8 cellular contexts compared by ENCODE assay signal in the genomic region with DNA sequence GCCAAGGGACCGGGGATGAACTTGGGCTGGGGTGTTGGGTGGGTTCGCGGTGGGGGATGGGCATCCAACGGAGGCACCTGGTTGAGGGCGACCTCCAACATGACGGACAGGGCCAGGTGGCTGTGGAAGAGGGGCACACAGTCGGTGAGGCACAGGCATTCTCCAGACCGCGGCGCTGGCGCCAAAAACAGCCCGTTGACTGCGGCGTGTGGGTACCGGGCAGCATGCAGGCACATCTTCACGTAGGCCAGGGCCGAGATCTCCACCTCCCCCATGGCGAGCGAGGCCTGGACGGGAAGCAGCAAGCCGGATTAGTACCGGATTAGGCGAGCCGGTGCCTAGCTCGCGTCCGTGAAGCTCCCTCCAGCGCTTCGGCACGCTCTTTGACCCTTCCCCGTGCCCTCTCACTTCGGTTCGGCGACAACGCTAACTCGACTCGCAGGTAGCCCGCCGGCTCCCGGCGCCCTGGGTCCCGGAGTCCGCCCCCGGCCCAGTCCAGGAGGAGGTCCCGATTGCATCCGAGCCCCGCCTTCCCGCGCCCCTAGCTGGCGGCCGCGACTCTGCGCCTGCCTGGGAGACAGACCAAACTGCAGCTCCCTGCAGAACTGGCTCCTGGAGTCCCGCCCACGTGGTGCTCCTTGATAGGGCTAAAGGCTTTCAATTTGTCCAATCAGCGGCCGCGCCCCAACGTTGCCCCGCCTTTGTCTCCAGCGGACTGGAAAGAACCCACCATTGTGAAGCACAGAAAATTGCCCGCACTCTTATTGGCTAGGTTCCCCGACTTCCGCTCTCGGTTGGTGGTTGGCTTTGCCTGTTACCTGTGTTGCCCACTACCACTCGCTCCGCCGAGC. TPM values are rescaled to one million over a fixed set of nuclear protein-coding genes. Genes with fewer than 3 reads are reported as not detected.
DNase-seq lines count a peak whose midpoint lies in the region; ATAC-seq and TF ChIP-seq lines count a peak whose summit lies in the region.

A gene with protein sequence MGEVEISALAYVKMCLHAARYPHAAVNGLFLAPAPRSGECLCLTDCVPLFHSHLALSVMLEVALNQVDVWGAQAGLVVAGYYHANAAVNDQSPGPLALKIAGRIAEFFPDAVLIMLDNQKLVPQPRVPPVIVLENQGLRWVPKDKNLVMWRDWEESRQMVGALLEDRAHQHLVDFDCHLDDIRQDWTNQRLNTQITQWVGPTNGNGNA (minus strand): TSS at position 562 of the 851 bp plus-strand sequence. CDS start 287 bp downstream, at position 275.

- peaks cover 23% of the 10 kb centered on the region for H3K36me3 ChIP-seq in BJ (ENCODE audit: control insufficient read depth, insufficient read depth, low read length)
- peaks cover 2% of the 10 kb centered on the region for H3K36me3 ChIP-seq in kidney epithelial cell (ENCODE audit: control insufficient read depth, insufficient read depth, low read length)

- H3K4me1 Mint-ChIP-seq in activated CD4-positive, alpha-beta T cell treated with anti-CD3 and anti-CD28 coated beads for 36 hours: peaks cover 66% of the 10 kb centered on the region

- POLR2A ChIA-PET in BJ (lab: Charles Lee): interaction anchor here (1.2 kb wide), 1 partner anchor 20 kb away, joined by 8 read pairs; the partner anchor contains the start of gene IRF9
- POLR2A ChIA-PET in activated CD4-positive, alpha-beta T cell treated with anti-CD3 and anti-CD28 coated beads for 36 hours (lab: Charles Lee): interaction anchor here (0.6 to 1.9 kb wide), 14 partner anchors 11 to 289 kb away, joined by 3 to 19 read pairs (median 5); partner anchors contain the start of genes CHMP4A, DCAF11, IRF9 and KHNYN

- DNase-seq in BJ (ENCODE audit: low read depth): peak; percentile 96
- peak; percentile 96 for DNase-seq in GM19238 (ENCODE audit: insufficient read length, low spot score)
- peak; percentile 100 for DNase-seq in NCI-H524 (lab: John Stamatoyannopoulos, UW)
- peak; percentile 100 for DNase-seq in activated CD4-positive, alpha-beta T cell treated with anti-CD3 and anti-CD28 coated beads for 36 hours
- DNase-seq in choroid plexus epithelial cell (ENCODE audit: low read depth): peak; percentile 100
- DNase-seq in kidney epithelial cell (ENCODE audit: low read depth): peak; percentile 98
- DNase-seq in stimulated activated CD4-positive, alpha-beta T cell treated with anti-CD3 and anti-CD28 coated beads, Interleukin-15, amount 100 ng/mL, for 48 hours (ENCODE audit: low read depth in 2 of 2): peak; percentile 100

- H3K27me3 ChIP-seq in BJ (ENCODE audit: control insufficient read depth, insufficient read depth, low read length): no peaks in the 10 kb centered on the region
- no peaks in the 10 kb centered on the region for H3K27me3 ChIP-seq in kidney epithelial cell (ENCODE audit: control insufficient read depth, insufficient read depth, low read length)

- peak within 1 kb of the TSS; percentile 66 for H3K4me3 ChIP-seq in BJ (ENCODE audit: low read depth, low read length)
- H3K4me3 ChIP-seq in choroid plexus epithelial cell (ENCODE audit: low read depth, low read length): peak within 1 kb of the TSS; percentile 92
- peak within 1 kb of the TSS; percentile 91 for H3K4me3 ChIP-seq in kidney epithelial cell (ENCODE audit: low read depth, low read length)

- H3K4me3 Mint-ChIP-seq in activated CD4-positive, alpha-beta T cell treated with anti-CD3 and anti-CD28 coated beads for 36 hours: peak within 1 kb of the TSS; percentile 88

- peaks cover 84% of the 10 kb centered on the region for H3K36me3 Mint-ChIP-seq in activated CD4-positive, alpha-beta T cell treated with anti-CD3 and anti-CD28 coated beads for 36 hours (ENCODE audit: low read depth)

- TF ChIP-seq CTCF in BJ (IDR thresholded peaks at IDR 0.05; ENCODE audit: insufficient read depth, low read depth, low read length) (peak; percentile 56), choroid plexus epithelial cell (conservative IDR thresholded peaks at IDR 0.05; ENCODE audit: low read depth, low read length) (peak; percentile 49), kidney epithelial cell (IDR thresholded peaks at IDR 0.05; ENCODE audit: insufficient read depth, low read length, poor library complexity, severe bottlenecking) (peak; percentile 35)

- peak; percentile 81 for ATAC-seq in HG03442 (IDR thresholded peaks at IDR 0.05; ENCODE audit: unreplicated experiment)
- ATAC-seq in activated CD4-positive, alpha-beta T cell treated with anti-CD3 and anti-CD28 coated beads for 36 hours: peak; percentile 87

- intact Hi-C loops in activated CD4-positive, alpha-beta T cell treated with anti-CD3 and anti-CD28 coated beads for 36 hours (cut with DNase I, micrococcal nuclease): loop anchor here (1.0 to 10.0 kb wide), 13 partner anchors 20 to 1106 kb away; partner anchors contain the start of genes DCAF11 (in 2 of the 2), GMPR2 (in 2 of the 2), IRF9 (in 2 of the 2) and NEDD8 (in 2 of the 2)

- H3K27me3 Mint-ChIP-seq in activated CD4-positive, alpha-beta T cell treated with anti-CD3 and anti-CD28 coated beads for 36 hours: no peaks in the 10 kb centered on the region

- CTCF ChIA-PET in BJ (lab: Yijun Ruan, JAX): interaction anchor here (0.5 to 1.0 kb wide), 3 partner anchors 20 to 980 kb away, joined by 3 to 9 read pairs (median 5); partner anchors contain the start of genes IPO4 and IRF9
- CTCF ChIA-PET in activated CD4-positive, alpha-beta T cell treated with anti-CD3 and anti-CD28 coated beads for 36 hours (lab: Charles Lee): interaction anchor here (0.5 to 1.6 kb wide), 9 partner anchors 20 to 167 kb away, joined by 3 to 15 read pairs (median 3); partner anchors contain the start of genes CIDEB, DCAF11, IRF9 and NRL

- peak within 1 kb of the TSS; percentile 97 for H3K27ac Mint-ChIP-seq in activated CD4-positive, alpha-beta T cell treated with anti-CD3 and anti-CD28 coated beads for 36 hours

- no peaks in the 10 kb centered on the region for H3K9me3 Mint-ChIP-seq in activated CD4-positive, alpha-beta T cell treated with anti-CD3 and anti-CD28 coated beads for 36 hours (ENCODE audit: low read depth)

RNA-seq across cellular contexts. Expression of the gene that starts here (rescaled TPM):
- 6.9 and 13.3 TPM in 2 replicates for polyA plus RNA-seq in BJ (2011; rRNA removed)
- 3.6 TPM in 2 replicates for polyA minus RNA-seq in BJ (2011; rRNA and poly(A)+ RNA removed)
- 10 to 100 TPM; 36.9 to 46.7 TPM for total RNA-seq in activated CD4-positive, alpha-beta T cell treated with anti-CD3 and anti-CD28 coated beads for 36 hours
- total RNA-seq in kidney epithelial cell: 17.1 and 23.2 TPM in 2 replicates

Comparison
In these comparisons a context has a peak if more than half of its experiments do, and no peak if none do; other contexts are left out.
1. Peak in every context shown above with its lines: DNase-seq, ATAC-seq and H3K4me3 ChIP-seq.